Comparison of ENCODE assay signal across 8 cellular contexts in the genomic region with DNA sequence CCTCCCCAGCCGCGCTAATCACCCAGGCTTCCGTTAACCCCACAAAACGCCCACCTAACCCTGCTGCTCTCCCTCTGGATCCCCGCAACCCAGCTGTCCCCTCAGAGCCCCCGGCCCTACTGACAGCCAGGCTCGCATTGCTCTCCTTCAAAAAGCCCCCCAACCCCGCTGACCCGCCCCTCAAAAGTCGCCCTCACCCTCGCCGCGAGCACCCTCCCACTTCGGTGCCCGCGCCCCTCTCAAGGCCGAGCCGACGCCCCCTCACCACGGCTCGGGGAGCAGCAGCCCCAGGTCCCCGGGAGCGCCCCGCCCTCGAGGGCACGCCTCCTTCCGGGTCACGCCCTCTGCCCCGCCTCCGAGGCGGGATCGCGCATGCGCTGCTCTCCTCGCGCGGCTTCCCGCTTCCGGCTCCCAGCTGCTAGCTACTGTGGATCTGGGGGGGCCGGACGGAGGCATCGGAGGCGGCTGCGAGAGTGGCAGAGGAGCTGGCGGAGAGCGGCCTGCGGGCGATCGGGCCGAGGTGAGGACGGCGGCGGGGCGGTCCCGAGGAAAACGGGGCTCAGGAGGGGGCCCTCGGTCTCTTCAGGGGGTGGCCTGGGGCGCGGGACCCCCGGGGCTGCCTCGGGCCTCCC. TPM values are rescaled to one million over a fixed set of nuclear protein-coding genes. Genes with fewer than 3 reads are reported as not detected.
A peak's percentile ranks its signal among the peaks of the same experiment; 100 is the strongest.
DNase-seq lines count a peak whose midpoint lies in the region; ATAC-seq and TF ChIP-seq lines count a peak whose summit lies in the region.

No MANE protein-coding gene starts in this region.

- DNase-seq in ACHN: peak; percentile 82
- peak; percentile 67 for DNase-seq in NCI-H446 treated with DMSO at 0.1 percent for 48 hours (lab: John Stamatoyannopoulos, UW)
- peak; percentile 94 for DNase-seq in activated CD4-positive, alpha-beta T cell treated with anti-CD3 and anti-CD28 coated beads for 36 hours
- DNase-seq in chondrocyte (ENCODE audit: low spot score): no peak
- DNase-seq in kidney glomerular epithelial cell (lab: John Stamatoyannopoulos, UW): peak; percentile 76
- DNase-seq in stimulated activated CD4-positive, alpha-beta T cell treated with anti-CD3 and anti-CD28 coated beads, Interleukin-15, amount 100 ng/mL, for 1 hour (ENCODE audit: low read depth in 1 of 2, low spot score in 1 of 2): peak; percentile 87 to 88

- intact Hi-C loops in activated CD4-positive, alpha-beta T cell treated with anti-CD3 and anti-CD28 coated beads for 36 hours (cut with DNase I, micrococcal nuclease): loop anchor here in 1 of 2 experiments (1.0 to 2.0 kb wide), 5 partner anchors 94 to 435 kb away; a partner anchor contains a TSS

- ATAC-seq in GM18870 (IDR thresholded peaks at IDR 0.05; ENCODE audit: unreplicated experiment) (peak; percentile 50), HG03175 (IDR thresholded peaks at IDR 0.05; ENCODE audit: unreplicated experiment) (peak; percentile 73)
- peak; percentile 86 for ATAC-seq in activated CD4-positive, alpha-beta T cell treated with anti-CD3 and anti-CD28 coated beads for 36 hours

- H3K27ac Mint-ChIP-seq in activated CD4-positive, alpha-beta T cell treated with anti-CD3 and anti-CD28 coated beads for 36 hours: peak overlapping the region; percentile 78
- peak overlapping the region; percentile 81 for H3K27ac Mint-ChIP-seq in chondrocyte (ENCODE audit: unreplicated experiment)

- peaks cover 7% of the 10 kb centered on the region for H3K36me3 Mint-ChIP-seq in activated CD4-positive, alpha-beta T cell treated with anti-CD3 and anti-CD28 coated beads for 36 hours (ENCODE audit: low read depth)
- no peaks in the 10 kb centered on the region for H3K36me3 Mint-ChIP-seq in chondrocyte (ENCODE audit: low read depth)

- peak; percentile 1 for TF ChIP-seq CTCF in chondrocyte (IDR thresholded peaks at IDR 0.05)

- POLR2A ChIA-PET in activated CD4-positive, alpha-beta T cell treated with anti-CD3 and anti-CD28 coated beads for 36 hours (lab: Charles Lee): interaction anchor here (1.0 to 1.5 kb wide), 2 partner anchors 31 to 33 kb away, joined by 3 to 4 read pairs; no protein-coding TSS in a partner anchor

- H3K4me3 Mint-ChIP-seq in activated CD4-positive, alpha-beta T cell treated with anti-CD3 and anti-CD28 coated beads for 36 hours: peak overlapping the region; percentile 83
- peak overlapping the region; percentile 90 for H3K4me3 Mint-ChIP-seq in chondrocyte (ENCODE audit: unreplicated experiment)

- no peaks in the 10 kb centered on the region for H3K27me3 Mint-ChIP-seq in activated CD4-positive, alpha-beta T cell treated with anti-CD3 and anti-CD28 coated beads for 36 hours
- H3K27me3 Mint-ChIP-seq in chondrocyte (ENCODE audit: low read depth): no peaks in the 10 kb centered on the region

- CTCF ChIA-PET in activated CD4-positive, alpha-beta T cell treated with anti-CD3 and anti-CD28 coated beads for 36 hours (lab: Charles Lee): no interaction called here

- H3K4me1 Mint-ChIP-seq in activated CD4-positive, alpha-beta T cell treated with anti-CD3 and anti-CD28 coated beads for 36 hours: peaks cover 36% of the 10 kb centered on the region
- H3K4me1 Mint-ChIP-seq in chondrocyte (ENCODE audit: low read depth): peaks cover 41% of the 10 kb centered on the region

- H3K9me3 Mint-ChIP-seq in activated CD4-positive, alpha-beta T cell treated with anti-CD3 and anti-CD28 coated beads for 36 hours (ENCODE audit: low read depth): no peaks in the 10 kb centered on the region
- H3K9me3 Mint-ChIP-seq in chondrocyte (ENCODE audit: low read depth): no peaks in the 10 kb centered on the region

- in situ Hi-C loops in ACHN (cut with HindIII; ENCODE audit: low pct_ligation_motif_present, low pct_unique_long_range_greater_than_20kb, low sequenced_read_pairs): no loop called here

RNA-seq across cellular contexts. Expression of a gene that starts 46.1 kb away (rescaled TPM):
- total RNA-seq in activated CD4-positive, alpha-beta T cell treated with anti-CD3 and anti-CD28 coated beads for 36 hours: 10 to 100 TPM; 36.6 to 39.3 TPM
- 29.9 to 36.4 TPM (median 34.1 TPM) in 3 replicates for total RNA-seq in chondrocyte
